8 cellular contexts compared by ENCODE assay signal in the genomic region with DNA sequence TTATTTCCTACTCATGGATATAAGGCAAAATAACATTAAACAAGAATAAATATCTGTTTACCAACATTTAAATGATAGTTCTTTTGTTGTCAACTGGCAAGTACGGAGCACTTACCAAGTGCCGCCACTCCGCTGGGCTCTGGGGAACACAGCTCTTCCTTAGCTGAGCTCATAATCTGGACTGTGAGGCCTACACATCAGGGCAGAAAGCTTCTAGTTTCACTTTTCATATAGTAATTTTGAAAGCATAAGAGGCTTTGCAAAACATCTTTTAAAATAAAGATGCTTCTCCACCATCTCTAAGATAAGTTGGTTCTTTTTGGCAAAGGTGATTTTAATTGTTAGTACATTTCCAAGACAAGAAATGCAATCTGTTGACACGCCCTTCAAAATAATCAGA.
DNase-seq lines count a peak whose midpoint lies in the region; ATAC-seq, FAIRE-seq and TF ChIP-seq lines count a peak whose summit lies in the region.

No MANE protein-coding gene starts in this region.

- no peak for TF ChIP-seq EP300 in A549 (IDR thresholded peaks at IDR 0.05)

- H3K4me1 Mint-ChIP-seq in activated CD4-positive, alpha-beta T cell treated with anti-CD3 and anti-CD28 coated beads, Interleukin-2, amount 10 ng/mL, durations not matched to agents 7 days and 5 days: peaks cover 46% of the 10 kb centered on the region

- H3K4me3 ChIP-seq in A549: no peak overlapping the region
- H3K4me3 ChIP-seq in parathyroid adenoma (ENCODE audit: low read depth, low read length): peak overlapping the region; percentile 6

- no peak for TF ChIP-seq RAD21 in A549 (conservative IDR thresholded peaks at IDR 0.05 in 1 of 2, IDR thresholded peaks at IDR 0.05 in 1 of 2)

- no peak for TF ChIP-seq POLR2A in A549 (IDR thresholded peaks at IDR 0.05; ENCODE audit: low read length)

- H3K27ac ChIP-seq in A549 (no peak overlapping the region), parathyroid adenoma (peak overlapping the region; percentile 63)

- peak overlapping the region; percentile 71 for H3K4me3 Mint-ChIP-seq in activated CD4-positive, alpha-beta T cell treated with anti-CD3 and anti-CD28 coated beads, Interleukin-2, amount 10 ng/mL, durations not matched to agents 7 days and 5 days

- H3K9ac ChIP-seq in parathyroid adenoma: no peak overlapping the region

- no peaks in the 10 kb centered on the region for H3K79me2 ChIP-seq in parathyroid adenoma

- peak overlapping the region; percentile 99 for H3K27ac Mint-ChIP-seq in activated CD4-positive, alpha-beta T cell treated with anti-CD3 and anti-CD28 coated beads, Interleukin-2, amount 10 ng/mL, durations not matched to agents 7 days and 5 days

- H3K36me3 ChIP-seq in parathyroid adenoma (ENCODE audit: control insufficient read depth, insufficient read depth, low read length): no peaks in the 10 kb centered on the region

- ATAC-seq in A549 (no peak), GM19025 (IDR thresholded peaks at IDR 0.05; ENCODE audit: low read depth, unreplicated experiment) (peak; percentile 62), HG03196 (IDR thresholded peaks at IDR 0.05; ENCODE audit: unreplicated experiment) (peak; percentile 53), esophagus mucosa (peak; percentile 62)

- H2AFZ ChIP-seq in parathyroid adenoma: peak overlapping the region; percentile 51

- H3K27me3 Mint-ChIP-seq in activated CD4-positive, alpha-beta T cell treated with anti-CD3 and anti-CD28 coated beads, Interleukin-2, amount 10 ng/mL, durations not matched to agents 7 days and 5 days: no peaks in the 10 kb centered on the region

- TF ChIP-seq CTCF in A549 (IDR thresholded peaks at IDR 0.05) (no peak), parathyroid adenoma (IDR thresholded peaks at IDR 0.05) (no peak)

- WGBS in A549 (ENCODE audit: missing lambda C conversion rate): 96% methylated on average over 4 of the region's 4 CpGs

- no peaks in the 10 kb centered on the region for H3K27me3 ChIP-seq in parathyroid adenoma (ENCODE audit: control insufficient read depth, insufficient read depth, low read length)

- H3K9me3 ChIP-seq in A549: no peaks in the 10 kb centered on the region
- H3K9me3 ChIP-seq in parathyroid adenoma (ENCODE audit: control insufficient read depth, low read length): no peaks in the 10 kb centered on the region

- H3K4me2 ChIP-seq in A549 (peak overlapping the region; percentile 44), parathyroid adenoma (ENCODE audit: low read length) (peak overlapping the region; percentile 30)

- DNase-seq in A549 (ENCODE audit: low read depth in 1 of 2, low spot score in 1 of 2) (no peak), SK-N-DZ (ENCODE audit: low spot score) (no peak), iPS-NIHi11 (ENCODE audit: low spot score) (no peak)
- DNase-seq in activated CD4-positive, alpha-beta T cell treated with anti-CD3 and anti-CD28 coated beads, Interleukin-2, amount 10 ng/mL, durations not matched to agents 7 days and 5 days: peak; percentile 58

- POLR2A ChIA-PET in A549 (lab: Yijun Ruan, JAX): no interaction called here
- POLR2A ChIA-PET in activated CD4-positive, alpha-beta T cell treated with anti-CD3 and anti-CD28 coated beads, Interleukin-2, amount 10 ng/mL, durations not matched to agents 7 days and 5 days (lab: Charles Lee): no interaction called here

- H3K4me1 ChIP-seq in A549: peaks cover 18% of the 10 kb centered on the region
- peaks cover 7% of the 10 kb centered on the region for H3K4me1 ChIP-seq in parathyroid adenoma

- CTCF ChIA-PET in A549 (lab: Yijun Ruan, JAX): no interaction called here
- CTCF ChIA-PET in activated CD4-positive, alpha-beta T cell treated with anti-CD3 and anti-CD28 coated beads, Interleukin-2, amount 10 ng/mL, durations not matched to agents 7 days and 5 days (lab: Charles Lee): interaction anchor here (0.6 to 1.5 kb wide), 5 partner anchors 9 to 679 kb away, joined by 3 read pairs; no protein-coding TSS in a partner anchor

- FAIRE-seq in A549 (lab: Jason Lieb, UNC): no peak

- H3K36me3 Mint-ChIP-seq in activated CD4-positive, alpha-beta T cell treated with anti-CD3 and anti-CD28 coated beads, Interleukin-2, amount 10 ng/mL, durations not matched to agents 7 days and 5 days (ENCODE audit: low read depth): peaks cover 13% of the 10 kb centered on the region

- no peaks in the 10 kb centered on the region for H3K9me3 Mint-ChIP-seq in activated CD4-positive, alpha-beta T cell treated with anti-CD3 and anti-CD28 coated beads, Interleukin-2, amount 10 ng/mL, durations not matched to agents 7 days and 5 days

TF ChIP-seq in A549, 52 proteins besides CTCF, POLR2A, EP300 and RAD21:
- TF ChIP-seq SREBF2 (IDR thresholded peaks at IDR 0.05) (no peak), POLR2AphosphoS2 (conservative IDR thresholded peaks at IDR 0.05; ENCODE audit: low read length) (no peak), JUN (IDR thresholded peaks at IDR 0.05) (no peak), EHF (CRISPR knock-in tag; IDR thresholded peaks at IDR 0.05) (no peak), HDAC2 (IDR thresholded peaks at IDR 0.05) (no peak), MAFK (IDR thresholded peaks at IDR 0.05; ENCODE audit: partially characterized antibody) (no peak), EHMT2 (IDR thresholded peaks at IDR 0.05; ENCODE audit: low read depth) (no peak), CHD2 (IDR thresholded peaks at IDR 0.05; ENCODE audit: low read length, partially characterized antibody) (no peak), MAZ (IDR thresholded peaks at IDR 0.05; ENCODE audit: borderline replicate concordance, low read depth, low read length) (no peak), RCOR1 (IDR thresholded peaks at IDR 0.05; ENCODE audit: low read depth, low read length) (no peak), CEBPB (IDR thresholded peaks at IDR 0.05) (no peak), USF2 (IDR thresholded peaks at IDR 0.05) (no peak), ATOH8 (CRISPR knock-in tag; IDR thresholded peaks at IDR 0.05; ENCODE audit: low read depth) (no peak)

Comparison
In these comparisons a context has a peak if more than half of its experiments do, and no peak if none do; other contexts are left out.
1. ATAC-seq: peak in GM19025 (single experiment), HG03196 (single experiment) and esophagus mucosa (single experiment); none in A549 (0 of 2).